ENCODE assay signal across 3 cellular contexts in the genomic region with DNA sequence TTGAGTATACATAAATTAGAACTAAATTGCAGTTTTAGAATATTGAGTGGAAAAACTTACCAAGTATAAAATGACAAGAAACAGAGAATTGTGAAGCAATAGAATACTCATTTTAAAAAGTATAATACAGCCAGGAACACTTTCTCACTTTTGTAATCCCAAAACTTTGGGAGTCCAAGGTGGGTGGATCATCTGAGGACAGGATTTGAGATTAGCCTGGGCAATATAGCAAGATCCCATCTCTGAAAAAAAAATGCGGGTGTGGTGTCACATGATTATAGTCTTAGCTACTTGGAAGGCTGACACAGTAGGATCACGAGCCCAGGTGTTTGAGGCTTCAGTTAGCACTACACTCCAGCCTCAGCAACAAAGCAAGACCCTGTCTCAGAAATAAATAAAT.
TF ChIP-seq lines count a peak whose summit lies in the region.

No MANE protein-coding gene starts in this region.

TF ChIP-seq in WTC11, 78 proteins besides CTCF, POLR2A, EP300 and RAD21 (continued from another document):
- TF ChIP-seq SMAD4 (CRISPR knock-in tag; IDR thresholded peaks at IDR 0.05), result no peak

TF ChIP-seq in K562, 482 proteins besides CTCF, POLR2A, EP300 and RAD21 (continued from another document):
- TF ChIP-seq, protein P1, sequence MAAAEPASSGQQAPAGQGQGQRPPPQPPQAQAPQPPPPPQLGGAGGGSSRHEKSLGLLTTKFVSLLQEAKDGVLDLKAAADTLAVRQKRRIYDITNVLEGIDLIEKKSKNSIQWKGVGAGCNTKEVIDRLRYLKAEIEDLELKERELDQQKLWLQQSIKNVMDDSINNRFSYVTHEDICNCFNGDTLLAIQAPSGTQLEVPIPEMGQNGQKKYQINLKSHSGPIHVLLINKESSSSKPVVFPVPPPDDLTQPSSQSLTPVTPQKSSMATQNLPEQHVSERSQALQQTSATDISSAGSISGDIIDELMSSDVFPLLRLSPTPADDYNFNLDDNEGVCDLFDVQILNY (CRISPR knock-in tag; IDR thresholded peaks at IDR 0.05), result no peak
- TF ChIP-seq, protein P2, sequence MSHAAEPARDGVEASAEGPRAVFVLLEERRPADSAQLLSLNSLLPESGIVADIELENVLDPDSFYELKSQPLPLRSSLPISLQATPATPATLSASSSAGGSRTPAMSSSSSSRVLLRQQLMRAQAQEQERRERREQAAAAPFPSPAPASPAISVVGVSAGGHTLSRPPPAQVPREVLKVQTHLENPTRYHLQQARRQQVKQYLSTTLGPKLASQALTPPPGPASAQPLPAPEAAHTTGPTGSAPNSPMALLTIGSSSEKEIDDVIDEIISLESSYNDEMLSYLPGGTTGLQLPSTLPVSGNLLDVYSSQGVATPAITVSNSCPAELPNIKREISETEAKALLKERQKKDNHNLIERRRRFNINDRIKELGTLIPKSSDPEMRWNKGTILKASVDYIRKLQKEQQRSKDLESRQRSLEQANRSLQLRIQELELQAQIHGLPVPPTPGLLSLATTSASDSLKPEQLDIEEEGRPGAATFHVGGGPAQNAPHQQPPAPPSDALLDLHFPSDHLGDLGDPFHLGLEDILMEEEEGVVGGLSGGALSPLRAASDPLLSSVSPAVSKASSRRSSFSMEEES (CRISPR knock-in tag; IDR thresholded peaks at IDR 0.05), result peak; percentile 29; the same call in 1 of the 2 replicates
- TF ChIP-seq IFI16 (CRISPR knock-in tag; IDR thresholded peaks at IDR 0.05), result no peak

TF ChIP-seq in HEK293T, 16 proteins besides CTCF, POLR2A, EP300 and RAD21 (continued from another document):
- TF ChIP-seq CTBP1 (IDR thresholded peaks at IDR 0.05; ENCODE audit: borderline replicate concordance) (no peak), ZNF384 (IDR thresholded peaks at IDR 0.05) (no peak), TARDBP (IDR thresholded peaks at IDR 0.05) (no peak), L3MBTL2 (conservative IDR thresholded peaks at IDR 0.05) (no peak), SUZ12 (IDR thresholded peaks at IDR 0.05) (no peak), LEF1 (IDR thresholded peaks at IDR 0.05; ENCODE audit: borderline replicate concordance) (no peak), NFRKB (IDR thresholded peaks at IDR 0.05) (no peak)
